8 cellular contexts compared by ENCODE assay signal in the genomic region with DNA sequence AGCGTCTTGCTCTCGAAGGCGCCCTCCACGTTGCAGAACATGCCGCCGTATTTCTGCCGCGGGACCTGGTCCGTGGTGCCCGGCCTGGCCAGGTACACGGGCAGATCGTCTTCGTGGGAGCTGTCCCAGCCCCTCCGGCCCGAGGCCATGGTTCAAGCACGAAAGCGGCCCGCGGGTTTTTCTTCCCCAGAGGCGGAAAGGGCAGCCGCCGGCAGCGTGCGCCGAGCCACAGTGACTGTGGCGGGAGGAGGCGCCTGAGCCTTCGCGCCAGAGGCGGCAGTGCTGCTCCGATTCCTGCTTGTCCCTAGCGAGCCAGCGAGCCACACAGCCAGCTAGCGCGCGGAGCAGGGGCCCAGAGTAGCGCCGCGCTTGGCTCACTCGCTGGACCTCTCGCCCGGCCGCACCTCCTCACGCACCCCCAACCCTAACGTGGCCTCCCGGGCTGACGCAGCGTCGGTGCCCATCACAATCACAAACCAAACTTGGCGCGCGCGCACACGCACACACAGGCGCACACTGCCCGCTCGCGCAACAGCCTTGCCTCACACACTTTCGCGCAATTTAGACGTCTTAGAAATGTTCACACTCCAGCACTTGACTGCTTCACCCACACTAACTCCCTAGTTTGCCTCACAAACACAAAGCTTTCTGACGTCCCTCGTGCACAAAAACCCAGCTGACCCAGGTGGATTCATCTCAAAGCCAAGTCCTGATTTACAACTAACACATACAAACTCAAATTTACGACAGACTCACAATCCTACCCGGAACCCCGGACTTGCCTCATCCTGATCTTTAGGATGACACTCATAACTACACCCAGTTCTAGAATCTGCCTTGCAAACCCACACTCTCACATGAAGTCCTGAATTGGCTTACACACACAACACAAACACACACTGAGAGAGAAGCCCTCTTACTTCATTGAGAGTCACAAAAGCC. TPM values are rescaled to one million over a fixed set of nuclear protein-coding genes. Genes with fewer than 3 reads are reported as not detected.
DNase-seq lines count a peak whose midpoint lies in the region; ATAC-seq lines count a peak whose summit lies in the region.

A gene (minus strand): TSS at position 359 of the 942 bp plus-strand sequence. CDS start 210 bp downstream, at position 149.

- peak within 1 kb of the TSS; percentile 54 to 79 for H3K4me3 Mint-ChIP-seq in stimulated activated naive B cell treated with anti-CD40 and anti-IgM and Interleukin-4, amounts not matched to agents 10 μg/mL and 1 μg/mL and 100 μg/mL, for 72 hours
- H3K4me3 Mint-ChIP-seq in activated CD4-positive, alpha-beta memory T cell treated with anti-CD3 and anti-CD28 coated beads for 36 hours: no peak within 1 kb of the TSS

- ATAC-seq in left colon (peak; percentile 74), HG03135 (IDR thresholded peaks at IDR 0.05; ENCODE audit: unreplicated experiment) (no peak)
- peak; percentile 29 to 36 for ATAC-seq in stimulated activated naive B cell treated with anti-CD40 and anti-IgM and Interleukin-4, amounts not matched to agents 10 μg/mL and 1 μg/mL and 100 μg/mL, for 72 hours (replicated peaks)

- no peaks in the 10 kb centered on the region for H4K20me1 ChIP-seq in GM23248 (ENCODE audit: insufficient read depth)

- peak; percentile 79 for DNase-seq in AG08396 (ENCODE audit: low spot score)
- DNase-seq in GM23248: peak; percentile 91
- no peak for DNase-seq in NT2/D1 (ENCODE audit: low read depth, low spot score)
- peak; percentile 55 to 85 for DNase-seq in dermis microvascular lymphatic vessel endothelial cell (ENCODE audit: low read depth in 2 of 2)
- peak; percentile 52 to 56 for DNase-seq in left colon
- no peak for DNase-seq in stimulated activated naive B cell treated with anti-CD40 and anti-IgM and Interleukin-4, amounts not matched to agents 10 μg/mL and 1 μg/mL and 100 μg/mL, for 72 hours
- no peak for DNase-seq in activated CD4-positive, alpha-beta memory T cell treated with anti-CD3 and anti-CD28 coated beads for 36 hours

- H3K27ac Mint-ChIP-seq in stimulated activated naive B cell treated with anti-CD40 and anti-IgM and Interleukin-4, amounts not matched to agents 10 μg/mL and 1 μg/mL and 100 μg/mL, for 72 hours: peak within 1 kb of the TSS; percentile 33
- no peak within 1 kb of the TSS for H3K27ac Mint-ChIP-seq in activated CD4-positive, alpha-beta memory T cell treated with anti-CD3 and anti-CD28 coated beads for 36 hours

- peaks cover 39% of the 10 kb centered on the region for H3K79me2 ChIP-seq in GM23248 (ENCODE audit: insufficient read depth)

- in situ Hi-C loops in GM23248 (cut with MboI): no loop called here

- H3K36me3 ChIP-seq in GM23248 (ENCODE audit: low read depth) (no peaks in the 10 kb centered on the region), NT2/D1 (ENCODE audit: insufficient read depth, insufficient read length, low read length) (no peaks in the 10 kb centered on the region)

- H3K36me3 Mint-ChIP-seq in stimulated activated naive B cell treated with anti-CD40 and anti-IgM and Interleukin-4, amounts not matched to agents 10 μg/mL and 1 μg/mL and 100 μg/mL, for 72 hours: peaks cover 2 to 4% of the 10 kb centered on the region in 2 donors
- H3K36me3 Mint-ChIP-seq in activated CD4-positive, alpha-beta memory T cell treated with anti-CD3 and anti-CD28 coated beads for 36 hours: peaks cover 5% of the 10 kb centered on the region

- CTCF ChIA-PET in activated CD4-positive, alpha-beta memory T cell treated with anti-CD3 and anti-CD28 coated beads for 36 hours (lab: Charles Lee): no interaction called here

- H3K9me3 ChIP-seq in GM23248 (ENCODE audit: low read depth) (no peaks in the 10 kb centered on the region), NT2/D1 (ENCODE audit: insufficient read depth, low read length) (no peaks in the 10 kb centered on the region)

- 1% methylated on average over 36 to 38 of the region's 66 CpGs for WGBS in GM23248 (ENCODE audit: low coverage in 1 of 2, low lambda C conversion rate in 2 of 2, missing lambda C conversion rate in 2 of 2), 2 experiments

- H2AFZ ChIP-seq in GM23248: peak within 1 kb of the TSS; percentile 87

- H3K4me2 ChIP-seq in GM23248 (ENCODE audit: unreplicated experiment): peak within 1 kb of the TSS; percentile 90

- H3K4me3 ChIP-seq in GM23248: peak within 1 kb of the TSS; percentile 86
- H3K4me3 ChIP-seq in NT2/D1 (ENCODE audit: insufficient read length, low read depth): peak within 1 kb of the TSS; percentile 93

- intact Hi-C loops in left colon (cut with DNase I, micrococcal nuclease): loop anchor here in 1 of 2 donors (10.0 kb wide), 1 partner anchor 55 kb away; no protein-coding TSS in a partner anchor
- intact Hi-C loops in activated CD4-positive, alpha-beta memory T cell treated with anti-CD3 and anti-CD28 coated beads for 36 hours (cut with micrococcal nuclease): no loop called here

- H3K4me1 Mint-ChIP-seq in stimulated activated naive B cell treated with anti-CD40 and anti-IgM and Interleukin-4, amounts not matched to agents 10 μg/mL and 1 μg/mL and 100 μg/mL, for 72 hours: peaks cover 4 to 16% of the 10 kb centered on the region in 2 donors
- H3K4me1 Mint-ChIP-seq in activated CD4-positive, alpha-beta memory T cell treated with anti-CD3 and anti-CD28 coated beads for 36 hours (ENCODE audit: low read depth): peaks cover 7% of the 10 kb centered on the region

- H3K27me3 Mint-ChIP-seq in stimulated activated naive B cell treated with anti-CD40 and anti-IgM and Interleukin-4, amounts not matched to agents 10 μg/mL and 1 μg/mL and 100 μg/mL, for 72 hours: peaks cover 41 to 55% of the 10 kb centered on the region in 2 donors
- peaks cover 20% of the 10 kb centered on the region for H3K27me3 Mint-ChIP-seq in activated CD4-positive, alpha-beta memory T cell treated with anti-CD3 and anti-CD28 coated beads for 36 hours

- peak within 1 kb of the TSS; percentile 50 for H3K27ac ChIP-seq in GM23248

- H3K9ac ChIP-seq in GM23248: peak within 1 kb of the TSS; percentile 85
- peak within 1 kb of the TSS; percentile 93 for H3K9ac ChIP-seq in NT2/D1 (ENCODE audit: insufficient read length, low read depth)

- H3K4me1 ChIP-seq in GM23248 (ENCODE audit: insufficient read depth) (peaks cover 14% of the 10 kb centered on the region; the same call in 1 of the 2 replicates), NT2/D1 (ENCODE audit: insufficient read depth, insufficient read length) (no peaks in the 10 kb centered on the region)

- no peaks in the 10 kb centered on the region for H3K9me3 Mint-ChIP-seq in stimulated activated naive B cell treated with anti-CD40 and anti-IgM and Interleukin-4, amounts not matched to agents 10 μg/mL and 1 μg/mL and 100 μg/mL, for 72 hours
- H3K9me3 Mint-ChIP-seq in activated CD4-positive, alpha-beta memory T cell treated with anti-CD3 and anti-CD28 coated beads for 36 hours: peaks cover 3% of the 10 kb centered on the region

- peaks cover 21% of the 10 kb centered on the region for H3F3A ChIP-seq in GM23248 (ENCODE audit: insufficient read depth)

- H3K27me3 ChIP-seq in GM23248 (replicated peaks; ENCODE audit: insufficient read depth): no peaks in the 10 kb centered on the region
- H3K27me3 ChIP-seq in NT2/D1 (ENCODE audit: insufficient read depth, insufficient read length): peaks cover 32% of the 10 kb centered on the region

- no peaks in the 10 kb centered on the region for H3K9me2 ChIP-seq in GM23248 (ENCODE audit: insufficient read depth)

- POLR2A ChIA-PET in activated CD4-positive, alpha-beta memory T cell treated with anti-CD3 and anti-CD28 coated beads for 36 hours (lab: Charles Lee): no interaction called here

RNA-seq across cellular contexts. Expression of the gene that starts here (rescaled TPM):
- total RNA-seq in GM23248 (2014; rRNA removed; shearing (Covaris generic)): 34.3 and 42.8 TPM in 2 replicates
- 8.8 and 9.2 TPM in 2 replicates for polyA plus RNA-seq in GM23248 (2016; fragmentation: Nextera tagmentation; extraction: Ambion mirVana)
- total RNA-seq in dermis microvascular lymphatic vessel endothelial cell: 15.8 and 20.2 TPM in 2 replicates
- total RNA-seq in left colon: 10 to 100 TPM in 1 of 2 donors, 1 to 10 TPM in 1; 10.0 to 23.9 TPM
- not detected for total RNA-seq in activated CD4-positive, alpha-beta memory T cell treated with anti-CD3 and anti-CD28 coated beads for 36 hours

Comparison
In these comparisons a context has a peak if more than half of its experiments do, and no peak if none do; other contexts are left out.
1. RNA of the gene that starts here (total RNA-seq): 34.3 to 42.8 TPM in GM23248, 10.0 to 23.9 TPM in left colon and 15.8 to 20.2 TPM in dermis microvascular lymphatic vessel endothelial cell; not detected in activated CD4-positive, alpha-beta memory T cell treated with anti-CD3 and anti-CD28 coated beads for 36 hours; every median in the first group is over 10 times any median in the second.
2. DNase-seq: peak in AG08396 (single experiment), GM23248 (single experiment), dermis microvascular lymphatic vessel endothelial cell (2 of 2) and left colon (2 of 2); none in NT2/D1 (single experiment), stimulated activated naive B cell treated with anti-CD40 and anti-IgM and Interleukin-4, amounts not matched to agents 10 μg/mL and 1 μg/mL and 100 μg/mL, for 72 hours (single experiment) and activated CD4-positive, alpha-beta memory T cell treated with anti-CD3 and anti-CD28 coated beads for 36 hours (single experiment).